Comparison of ENCODE assay signal across 15 cellular contexts in genomic region chr6:122214605-122215318, GRCh38.
DNase-seq lines count a peak whose midpoint lies in the region; ATAC-seq and TF ChIP-seq lines count a peak whose summit lies in the region.
"Had no signal": no experiment of that assay in that cellular context is flagged by ENCODE, and none has a peak within 500 bp of the region (broad histone marks: within the 10 kb centered on the region; RNA-seq: fewer than 3 reads in every experiment).

No MANE protein-coding gene starts in this region.

- no peaks in the 10 kb centered on the region for H3K79me2 ChIP-seq in osteoblast (ENCODE audit: insufficient read depth, low read length)

- H3K4me1 ChIP-seq in osteoblast (ENCODE audit: insufficient read depth, low read length) (no peaks in the 10 kb centered on the region), thoracic aorta (ENCODE audit: control insufficient read depth in 1 of 2, low read depth in 2 of 2) (peaks cover 3 to 8% of the 10 kb centered on the region in 2 donors)

- H3K27ac ChIP-seq in osteoblast (ENCODE audit: low read depth, low read length): no peak overlapping the region
- peak overlapping the region; percentile 65 to 68 for H3K27ac ChIP-seq in thoracic aorta

- TF ChIP-seq CTCF in epithelial cell of esophagus (IDR thresholded peaks at IDR 0.05; ENCODE audit: insufficient read depth, low read depth, low read length, missing control alignments): no peak
- TF ChIP-seq CTCF in fibroblast of the aortic adventitia (IDR thresholded peaks at IDR 0.05; ENCODE audit: insufficient read depth, low read length): no peak
- TF ChIP-seq CTCF in osteoblast (IDR thresholded peaks at IDR 0.05; ENCODE audit: extremely low read depth, low read depth, low read length): no peak
- TF ChIP-seq CTCF in thoracic aorta (IDR thresholded peaks at IDR 0.05): no peak

- H3K9me3 ChIP-seq in osteoblast (ENCODE audit: low read depth, low read length) (no peaks in the 10 kb centered on the region), thoracic aorta (no peaks in the 10 kb centered on the region)

- H3K4me3 ChIP-seq in epithelial cell of esophagus (ENCODE audit: low read length) (no peak overlapping the region), fibroblast of the aortic adventitia (ENCODE audit: low read depth, low read length) (no peak overlapping the region), osteoblast (ENCODE audit: insufficient read depth, low read length) (no peak overlapping the region), thoracic aorta (no peak overlapping the region)

- H3K4me2 ChIP-seq in osteoblast (ENCODE audit: insufficient read depth, low read length): no peak overlapping the region

- no peak overlapping the region for H2AFZ ChIP-seq in osteoblast (ENCODE audit: low read length)

- H3K36me3 ChIP-seq in osteoblast (ENCODE audit: insufficient read depth, low read length) (no peaks in the 10 kb centered on the region), thoracic aorta (no peaks in the 10 kb centered on the region)

- ATAC-seq in thoracic aorta (ENCODE audit: insufficient number of reproducible peaks, low FRiP score, low read depth) (no peak), GM21529 (IDR thresholded peaks at IDR 0.05; ENCODE audit: unreplicated experiment) (no peak), esophagus mucosa (no peak)
- ATAC-seq: HepG2 had no signal

- H3K27me3 ChIP-seq in osteoblast (ENCODE audit: insufficient read depth, low read length): no peaks in the 10 kb centered on the region
- H3K27me3 ChIP-seq in thoracic aorta (replicated peaks; ENCODE audit: insufficient read depth): no peaks in the 10 kb centered on the region

- no peaks in the 10 kb centered on the region for H4K20me1 ChIP-seq in osteoblast (ENCODE audit: insufficient read depth, low read length)

- DNase-seq in epithelial cell of esophagus (ENCODE audit: low read depth) (peak; percentile 13), fibroblast of the aortic adventitia (ENCODE audit: low read depth) (peak; percentile 13), osteoblast (ENCODE audit: insufficient read length, low spot score, missing footprints) (peak; percentile 11), thoracic aorta (ENCODE audit: low spot score) (no peak)
- no peak for DNase-seq in stimulated activated CD4-positive, alpha-beta T cell treated with anti-CD3 and anti-CD28 coated beads, Interleukin-4, amount 100 ng/mL, for 4 hours
- DNase-seq: C1 segment of cervical spinal cord; CD4-positive, alpha-beta T cell; DMS153; DMS79 treated with DMSO at 0.1 percent for 48 hours; EL; HCEC 1CT; HFFc6 had no signal

Comparison
In these comparisons a context has a peak if more than half of its experiments do, and no peak if none do; other contexts are left out.
1. DNase-seq: peak in epithelial cell of esophagus (single experiment), fibroblast of the aortic adventitia (single experiment) and osteoblast (single experiment); none in thoracic aorta (single experiment) and stimulated activated CD4-positive, alpha-beta T cell treated with anti-CD3 and anti-CD28 coated beads, Interleukin-4, amount 100 ng/mL, for 4 hours (0 of 2).